Comparison of ENCODE assay signal across 8 cellular contexts in genomic region chr16:53129281-53130192, GRCh38.
A peak's percentile ranks its signal among the peaks of the same experiment; 100 is the strongest.
DNase-seq lines count a peak whose midpoint lies in the region; ATAC-seq and TF ChIP-seq lines count a peak whose summit lies in the region.

No MANE protein-coding gene starts in this region.

- peak; percentile 5 for ATAC-seq in GM21717 (IDR thresholded peaks at IDR 0.05; ENCODE audit: unreplicated experiment)
- no peak for ATAC-seq in effector memory CD8-positive, alpha-beta T cell (replicated peaks)
- ATAC-seq in HG03439 (IDR thresholded peaks at IDR 0.05; ENCODE audit: unreplicated experiment) = no peak

- H3K4me1 ChIP-seq in OCI-LY1 (ENCODE audit: insufficient read depth, low read length, severe bottlenecking) = peaks cover 20% of the 10 kb centered on the region
- peaks cover 13% of the 10 kb centered on the region for H3K4me1 ChIP-seq in muscle layer of colon (ENCODE audit: insufficient read depth, low read length)

- peak overlapping the region; percentile 85 to 92 for H3K4me3 Mint-ChIP-seq in effector memory CD8-positive, alpha-beta T cell

- H3K9ac ChIP-seq in OCI-LY1 (ENCODE audit: low read length) (peak overlapping the region; percentile 83), muscle layer of colon (ENCODE audit: low read length) (peak overlapping the region; percentile 72)

- no peaks in the 10 kb centered on the region for H3K9me2 ChIP-seq in OCI-LY1 (ENCODE audit: low read depth, low read length)

- no peaks in the 10 kb centered on the region for H3K27me3 ChIP-seq in OCI-LY1 (ENCODE audit: insufficient read depth, low read length)
- H3K27me3 ChIP-seq in muscle layer of colon (ENCODE audit: control insufficient read depth in 1 of 2, insufficient read depth in 2 of 2, low read length in 2 of 2) = no peaks in the 10 kb centered on the region

- TF ChIP-seq CTCF in C4-2B (conservative IDR thresholded peaks at IDR 0.05) (no peak), OCI-LY1 (IDR thresholded peaks at IDR 0.05; ENCODE audit: low read length) (no peak)

- H3K79me2 ChIP-seq in OCI-LY1 (ENCODE audit: insufficient read depth, low read length) = peaks cover 13% of the 10 kb centered on the region

- H2AFZ ChIP-seq in OCI-LY1 (ENCODE audit: low read length) = no peak overlapping the region

- H3K9me3 ChIP-seq in OCI-LY1 (ENCODE audit: low read length) (no peaks in the 10 kb centered on the region), muscle layer of colon (ENCODE audit: low read length) (no peaks in the 10 kb centered on the region)

- H3F3A ChIP-seq in OCI-LY1 (ENCODE audit: insufficient read depth, low read length) = no peaks in the 10 kb centered on the region

- H3K27ac ChIP-seq in C4-2B (peak overlapping the region; percentile 84), OCI-LY1 (ENCODE audit: low read depth, low read length, poor library complexity, severe bottlenecking) (peak overlapping the region; percentile 62), muscle layer of colon (ENCODE audit: low read depth, low read length) (peak overlapping the region; percentile 90)

- H3K4me2 ChIP-seq in OCI-LY1 (ENCODE audit: low read length) = peak overlapping the region; percentile 82

- peak overlapping the region; percentile 90 to 93 for H3K27ac Mint-ChIP-seq in effector memory CD8-positive, alpha-beta T cell

- H4K20me1 ChIP-seq in OCI-LY1 (ENCODE audit: insufficient read depth, low read length) = 0 out of 2 replicates have a peak, but pooled peaks cover 2% of the 10 kb centered on the region

- H3K9me3 Mint-ChIP-seq in effector memory CD8-positive, alpha-beta T cell = no peaks in the 10 kb centered on the region

- H3K4me1 Mint-ChIP-seq in effector memory CD8-positive, alpha-beta T cell (ENCODE audit: low read depth in 2 of 2) = peaks cover 10 to 12% of the 10 kb centered on the region in 2 donors

- H3K4me3 ChIP-seq in OCI-LY1 (ENCODE audit: low read depth, low read length, poor library complexity, severe bottlenecking) (peak overlapping the region; percentile 91), muscle layer of colon (ENCODE audit: low read depth in 1 of 2, low read length in 2 of 2) (peak overlapping the region; percentile 66 to 74)

- H3K36me3 Mint-ChIP-seq in effector memory CD8-positive, alpha-beta T cell (ENCODE audit: insufficient read depth) = peaks cover 12% of the 10 kb centered on the region

- peaks cover 3% of the 10 kb centered on the region; the same call in 1 of the 2 replicates for H3K36me3 ChIP-seq in OCI-LY1 (ENCODE audit: insufficient read depth, low read length)
- H3K36me3 ChIP-seq in muscle layer of colon (ENCODE audit: insufficient read depth, low read length) = no peaks in the 10 kb centered on the region

- H3K27me3 Mint-ChIP-seq in effector memory CD8-positive, alpha-beta T cell = no peaks in the 10 kb centered on the region

- no peak for DNase-seq in effector memory CD8-positive, alpha-beta T cell
- no peak for DNase-seq in stimulated activated CD4-positive, alpha-beta T cell treated with anti-CD3 and anti-CD28 coated beads, Interleukin-4, amount 100 ng/mL, for 24 hours
- no peak for DNase-seq in GOT3 (lab: John Stamatoyannopoulos, UW)
